ENCODE assay signal across 1 cellular context in the genomic region with DNA sequence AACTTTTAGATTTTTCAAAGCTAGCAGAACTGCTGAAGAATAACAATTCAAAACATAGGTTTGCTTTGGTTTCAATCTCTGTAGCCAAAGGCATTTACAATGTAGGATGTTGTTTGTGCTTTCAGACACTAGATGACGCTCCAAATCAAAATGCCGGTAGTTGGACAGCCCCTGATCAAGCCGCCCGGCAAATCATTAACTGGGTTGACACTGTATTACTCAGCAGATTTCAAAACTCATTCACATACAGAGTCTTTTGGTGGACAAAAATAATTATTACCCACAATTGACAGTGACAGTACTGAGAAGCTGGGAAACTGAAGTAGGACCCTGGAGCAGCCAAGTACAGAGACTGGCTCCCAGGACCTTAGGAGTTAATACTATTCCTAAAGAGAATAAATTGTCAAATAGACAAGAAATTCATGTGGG.
TF ChIP-seq lines count a peak whose summit lies in the region.

No MANE protein-coding gene starts in this region.

TF ChIP-seq in H1, 55 proteins besides CTCF, POLR2A, EP300 and RAD21:
- TF ChIP-seq SRF (IDR thresholded peaks at IDR 0.05; ENCODE audit: low read depth, low read length), result no peak
- peak; percentile 94 for TF ChIP-seq BACH1 (IDR thresholded peaks at IDR 0.05; ENCODE audit: low read length)
- TF ChIP-seq MAFK (IDR thresholded peaks at IDR 0.05; ENCODE audit: low read depth, low read length), result peak; percentile 83
- 0 out of 2 replicates have a peak, but pooled peaks have one; percentile 13 for TF ChIP-seq RFX5 (IDR thresholded peaks at IDR 0.05; ENCODE audit: borderline replicate concordance, low read depth, low read length)
- TF ChIP-seq YY1 (IDR thresholded peaks at IDR 0.05; ENCODE audit: low read depth, low read length), result peak; percentile 47; the same call in 1 of the 2 replicates
- no peak for TF ChIP-seq SIRT6 (IDR thresholded peaks at IDR 0.05; ENCODE audit: low read length)
- TF ChIP-seq SAP30 (IDR thresholded peaks at IDR 0.05; ENCODE audit: insufficient read depth, insufficient replicate concordance, low read length), result no peak
- no peak for TF ChIP-seq TEAD4 (IDR thresholded peaks at IDR 0.05; ENCODE audit: low read depth, low read length)
